1 cellular context compared by ENCODE assay signal in genomic region chr10:72727128-72727527, GRCh38.
TF ChIP-seq lines count a peak whose summit lies in the region.

No MANE protein-coding gene starts in this region.

TF ChIP-seq in SK-N-SH treated with all-trans-retinoic acid at 6 μM for 48 hours, 23 proteins besides CTCF, POLR2A, EP300 and RAD21 (continued from another document):
- no peak for TF ChIP-seq PATZ1 (CRISPR knock-in tag; IDR thresholded peaks at IDR 0.05; ENCODE audit: borderline replicate concordance)
- no peak for TF ChIP-seq ZFP3 (CRISPR knock-in tag; IDR thresholded peaks at IDR 0.05)
- no peak for TF ChIP-seq TOX (CRISPR knock-in tag; IDR thresholded peaks at IDR 0.05; ENCODE audit: borderline replicate concordance)
- no peak for TF ChIP-seq PPARA (CRISPR knock-in tag; IDR thresholded peaks at IDR 0.05; ENCODE audit: borderline replicate concordance)
- TF ChIP-seq GLIS3 (CRISPR knock-in tag; IDR thresholded peaks at IDR 0.05) = no peak
- TF ChIP-seq TSHZ2 (CRISPR knock-in tag; IDR thresholded peaks at IDR 0.05) = no peak
- TF ChIP-seq ZFP30 (CRISPR knock-in tag; IDR thresholded peaks at IDR 0.05) = no peak
- TF ChIP-seq TCF4 (CRISPR knock-in tag; IDR thresholded peaks at IDR 0.05; ENCODE audit: borderline replicate concordance) = no peak
- TF ChIP-seq ZNF8 (CRISPR knock-in tag; IDR thresholded peaks at IDR 0.05) = no peak
- no peak for TF ChIP-seq ZNF565 (CRISPR knock-in tag; conservative IDR thresholded peaks at IDR 0.05; ENCODE audit: low read depth)
- TF ChIP-seq RARB (CRISPR knock-in tag; IDR thresholded peaks at IDR 0.05) = no peak
